ENCODE assay signal across 13 cellular contexts in the genomic region with DNA sequence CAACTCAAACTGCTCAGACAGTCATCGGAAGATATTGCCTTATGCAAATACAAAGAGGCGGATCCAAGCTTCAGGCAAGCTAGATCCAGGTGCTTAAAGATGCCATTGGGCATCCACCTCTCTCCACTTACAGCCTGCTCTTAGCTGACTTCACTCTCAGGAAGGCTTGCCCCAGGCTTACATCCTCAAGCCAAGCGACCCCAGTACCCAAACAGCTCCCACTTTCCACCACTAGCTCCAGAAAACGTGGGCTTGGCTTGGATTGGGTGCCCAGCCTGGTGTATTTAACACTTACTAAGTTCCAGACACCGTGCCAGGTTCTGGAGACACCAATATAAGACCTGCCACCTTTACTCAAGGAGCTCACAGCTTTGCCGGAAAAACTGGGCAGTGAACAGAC.
DNase-seq lines count a peak whose midpoint lies in the region; ATAC-seq and TF ChIP-seq lines count a peak whose summit lies in the region.
"Had no signal": no experiment of that assay in that cellular context is flagged by ENCODE, and none has a peak within 500 bp of the region (broad histone marks: within the 10 kb centered on the region; RNA-seq: fewer than 3 reads in every experiment).

No MANE protein-coding gene starts in this region.

- peaks cover 5% of the 10 kb centered on the region for H3K27me3 Mint-ChIP-seq in endodermal cell (ENCODE audit: insufficient read depth)

- intact Hi-C loops in posterior vena cava (cut with DNase I): no loop called here

- H3K4me1 ChIP-seq in Peyer's patch: no peaks in the 10 kb centered on the region
- no peaks in the 10 kb centered on the region for H3K4me1 ChIP-seq in endodermal cell (ENCODE audit: control insufficient read depth, insufficient read depth, low read length)
- H3K4me1 ChIP-seq in gastroesophageal sphincter: no peaks in the 10 kb centered on the region
- H3K4me1 ChIP-seq: Caco-2 had no signal

- H3K36me3 ChIP-seq in Peyer's patch (no peaks in the 10 kb centered on the region), endodermal cell (ENCODE audit: control insufficient read depth, insufficient read depth, low read length) (no peaks in the 10 kb centered on the region), gastroesophageal sphincter (no peaks in the 10 kb centered on the region)

- TF ChIP-seq POLR2A in Peyer's patch (IDR thresholded peaks at IDR 0.05) (no peak), gastroesophageal sphincter (IDR thresholded peaks at IDR 0.05) (no peak)

- H3K9ac ChIP-seq in endodermal cell (ENCODE audit: extremely low read depth, low read length, poor library complexity, severe bottlenecking): no peak overlapping the region

- 89% methylated on average over 4 to 6 of the region's 6 CpGs for WGBS in endodermal cell (ENCODE audit: insufficient coverage in 1 of 2, insufficient read length in 1 of 2), 2 experiments
- 71 to 87% methylated on average over 3 to 4 of the region's 6 CpGs for WGBS in gastroesophageal sphincter (ENCODE audit: low coverage in 1 of 2), 2 donors

- H3K9me3 Mint-ChIP-seq in endodermal cell: no peaks in the 10 kb centered on the region
- H3K9me3 Mint-ChIP-seq: CD8-positive, alpha-beta T cell had no signal

- peaks cover 7% of the 10 kb centered on the region for H3K4me1 Mint-ChIP-seq in endodermal cell
- H3K4me1 Mint-ChIP-seq: CD14-positive monocyte had no signal

- H3K27ac Mint-ChIP-seq in endodermal cell: no peak overlapping the region
- H3K27ac Mint-ChIP-seq: CD14-positive monocyte; CD8-positive, alpha-beta T cell; HFFc6 had no signal

- no peak for TF ChIP-seq EP300 in gastroesophageal sphincter (IDR thresholded peaks at IDR 0.05)

- TF ChIP-seq CTCF in Peyer's patch (IDR thresholded peaks at IDR 0.05) (no peak), endodermal cell (conservative IDR thresholded peaks at IDR 0.05) (no peak), gastroesophageal sphincter (IDR thresholded peaks at IDR 0.05) (no peak)

- H3K27me3 ChIP-seq in Peyer's patch: no peaks in the 10 kb centered on the region
- H3K27me3 ChIP-seq in endodermal cell (ENCODE audit: control insufficient read depth, insufficient read depth, low read length, poor library complexity, severe bottlenecking): no peaks in the 10 kb centered on the region
- peaks cover 45% of the 10 kb centered on the region for H3K27me3 ChIP-seq in gastroesophageal sphincter

- DNase-seq in NCI-H526 (lab: John Stamatoyannopoulos, UW): peak; percentile 14 to 46
- DNase-seq in Peyer's patch: peak in 2 of 3 donors; percentile 10 to 29
- peak; percentile 26 for DNase-seq in endodermal cell
- peak; percentile 62 for DNase-seq in posterior vena cava (ENCODE audit: low spot score)
- DNase-seq in NCI-H2081 treated with DMSO at 0.1 percent for 48 hours (lab: John Stamatoyannopoulos, UW): no peak
- DNase-seq in DMS153 treated with DMSO at 0.1 percent for 48 hours (lab: John Stamatoyannopoulos, UW; ENCODE audit: unreplicated experiment): no peak
- no peak for DNase-seq in 8988T
- DNase-seq: CD8-positive, alpha-beta T cell; HCEC 1CT; HFFc6 had no signal

- no peak overlapping the region for H3K4me3 ChIP-seq in Peyer's patch
- no peak overlapping the region for H3K4me3 ChIP-seq in endodermal cell (ENCODE audit: low read length)
- no peak overlapping the region for H3K4me3 ChIP-seq in gastroesophageal sphincter

- H3K27ac ChIP-seq in Peyer's patch: no peak overlapping the region
- H3K27ac ChIP-seq in endodermal cell (ENCODE audit: low read depth, low read length): no peak overlapping the region
- H3K27ac ChIP-seq in gastroesophageal sphincter: no peak overlapping the region

- H3K36me3 Mint-ChIP-seq in endodermal cell (ENCODE audit: low read depth): no peaks in the 10 kb centered on the region
- H3K36me3 Mint-ChIP-seq: CD14-positive monocyte; CD8-positive, alpha-beta T cell had no signal

- ATAC-seq in gastroesophageal sphincter: no peak
- ATAC-seq: CD8-positive, alpha-beta T cell had no signal

- no peaks in the 10 kb centered on the region for H3K9me3 ChIP-seq in Peyer's patch
- H3K9me3 ChIP-seq in endodermal cell (ENCODE audit: control insufficient read depth, low read length): no peaks in the 10 kb centered on the region
- H3K9me3 ChIP-seq in gastroesophageal sphincter: no peaks in the 10 kb centered on the region
- H3K9me3 ChIP-seq: Caco-2 had no signal

- H3K4me3 Mint-ChIP-seq in endodermal cell: no peak overlapping the region
- H3K4me3 Mint-ChIP-seq: CD14-positive monocyte; CD8-positive, alpha-beta T cell; HFFc6 had no signal

Comparison
In these comparisons a context has a peak if more than half of its experiments do, and no peak if none do; other contexts are left out.
1. DNase-seq: peak in NCI-H526 (2 of 2), Peyer's patch (2 of 3), endodermal cell (single experiment) and posterior vena cava (single experiment); none in NCI-H2081 treated with DMSO at 0.1 percent for 48 hours (single experiment), DMS153 treated with DMSO at 0.1 percent for 48 hours (single experiment) and 8988T (single experiment).